9 cellular contexts compared by ENCODE assay signal in the genomic region with DNA sequence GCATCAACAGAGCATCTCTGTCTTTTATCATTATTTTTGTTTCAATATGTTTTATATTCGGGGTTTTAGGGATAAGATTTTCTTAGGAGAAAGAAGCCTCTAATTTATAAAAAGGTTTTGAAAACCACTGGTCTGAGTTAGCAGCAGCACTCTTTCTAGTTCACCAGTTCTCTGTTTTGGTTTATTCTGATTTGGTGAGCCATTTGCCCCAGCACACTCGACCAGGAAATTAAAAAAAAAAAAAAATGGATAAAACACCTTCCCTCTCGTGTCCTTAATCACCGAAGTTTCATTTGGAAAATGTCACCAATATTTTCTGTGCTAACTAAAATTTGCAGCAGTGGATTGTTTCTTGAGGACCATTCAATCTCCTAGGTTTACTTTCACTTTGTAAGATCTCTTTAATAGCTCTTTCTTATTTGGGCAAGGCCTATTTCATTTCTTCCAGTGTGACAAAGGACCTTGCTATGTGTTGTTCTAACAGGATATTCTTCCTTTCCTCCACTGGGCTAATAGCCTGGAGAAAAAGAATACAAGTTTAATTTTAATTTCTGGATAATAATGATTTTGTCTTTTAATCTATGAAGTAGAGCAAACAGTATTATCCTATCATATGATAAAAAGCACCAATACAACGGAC. TPM values are rescaled to one million over a fixed set of nuclear protein-coding genes. Genes with fewer than 3 reads are reported as not detected.
A peak's percentile ranks its signal among the peaks of the same experiment; 100 is the strongest.
DNase-seq lines count a peak whose midpoint lies in the region; ATAC-seq, FAIRE-seq and TF ChIP-seq lines count a peak whose summit lies in the region.
"Had no signal": no experiment of that assay in that cellular context is flagged by ENCODE, and none has a peak within 500 bp of the region (broad histone marks: within the 10 kb centered on the region; RNA-seq: fewer than 3 reads in every experiment).

No MANE protein-coding gene starts in this region.

- H3K27ac ChIP-seq in GM12878 (ENCODE audit: control insufficient read depth, insufficient read depth): no peak overlapping the region
- H3K27ac ChIP-seq in muscle layer of colon (ENCODE audit: low read depth, low read length): peak overlapping the region; percentile 4
- no peak overlapping the region for H3K27ac ChIP-seq in transverse colon
- no peak overlapping the region for H3K27ac ChIP-seq in dorsolateral prefrontal cortex

- H3K27me3 Mint-ChIP-seq in HFFc6 (ENCODE audit: insufficient read depth): no peaks in the 10 kb centered on the region

- no peak for ATAC-seq in GM12878

- no peak overlapping the region for H3K4me3 ChIP-seq in GM12878
- H3K4me3 ChIP-seq in muscle layer of colon (ENCODE audit: low read depth in 1 of 2, low read length in 2 of 2): peak overlapping the region in 1 of 2 donors; percentile 9
- no peak overlapping the region for H3K4me3 ChIP-seq in transverse colon
- H3K4me3 ChIP-seq in dorsolateral prefrontal cortex: peak overlapping the region in 9 of 59 donors; percentile 11 to 26 (median 19)
- H3K4me3 ChIP-seq: stomach had no signal

- no peaks in the 10 kb centered on the region for H4K20me1 ChIP-seq in GM12878 (ENCODE audit: control insufficient read depth, insufficient read depth)

- H3K27me3 ChIP-seq in GM12878 (replicated peaks in 1 of 2; ENCODE audit: control insufficient read depth in 2 of 2, insufficient read depth in 2 of 2, low read length in 1 of 2): no peaks in the 10 kb centered on the region
- no peaks in the 10 kb centered on the region for H3K27me3 ChIP-seq in muscle layer of colon (ENCODE audit: control insufficient read depth in 1 of 2, insufficient read depth in 2 of 2, low read length in 2 of 2)
- H3K27me3 ChIP-seq in transverse colon: no peaks in the 10 kb centered on the region
- H3K27me3 ChIP-seq in dorsolateral prefrontal cortex: no peaks in the 10 kb centered on the region
- H3K27me3 ChIP-seq: stomach had no signal

- peaks cover 11% of the 10 kb centered on the region for H3K4me1 Mint-ChIP-seq in HFFc6 (ENCODE audit: low read depth)

- H3K36me3 Mint-ChIP-seq in HFFc6 (ENCODE audit: low read depth): no peaks in the 10 kb centered on the region

- no peak for TF ChIP-seq RAD21 in GM12878 (IDR thresholded peaks at IDR 0.05; ENCODE audit: insufficient read depth, low read depth, low read length)

- no peaks in the 10 kb centered on the region for H3K79me2 ChIP-seq in GM12878 (ENCODE audit: control insufficient read depth, insufficient read depth, low read length)

- H2AFZ ChIP-seq in GM12878 (ENCODE audit: control insufficient read depth, low read depth, low read length): peak overlapping the region; percentile 58

- SMC1A ChIA-PET in GM12878 (lab: Charles Lee; ENCODE audit: uncharacterized antibody, unreplicated experiment): interaction anchor here (1.3 to 1.5 kb wide), 3 partner anchors 14 to 71 kb away, joined by 3 read pairs; no protein-coding TSS in a partner anchor

- H3K4me2 ChIP-seq in GM12878 (ENCODE audit: control insufficient read depth, insufficient read depth): no peak overlapping the region

- H3K9ac ChIP-seq in GM12878 (ENCODE audit: control insufficient read depth, insufficient read depth, low read length): no peak overlapping the region
- no peak overlapping the region for H3K9ac ChIP-seq in muscle layer of colon (ENCODE audit: low read length)

- FAIRE-seq in GM12878 (lab: Jason Lieb, UNC): no peak

- peak; percentile 9 for DNase-seq in AG08396 (ENCODE audit: low spot score)
- peak; percentile 5 for DNase-seq in HFFc6
- DNase-seq in GM12878 (ENCODE audit: low read depth, low spot score): no peak
- DNase-seq in transverse colon: no peak
- DNase-seq in stimulated activated CD4-positive, alpha-beta T cell treated with anti-CD3 and anti-CD28 coated beads, Interleukin-4, amount 100 ng/mL, for 24 hours: no peak
- DNase-seq in dorsolateral prefrontal cortex: no peak
- no peak for DNase-seq in ecto neural progenitor cell (ENCODE audit: low spot score)
- DNase-seq: stomach had no signal

- no peaks in the 10 kb centered on the region for H3K4me1 ChIP-seq in GM12878 (ENCODE audit: control insufficient read depth, insufficient read depth, low read length)
- H3K4me1 ChIP-seq in muscle layer of colon (ENCODE audit: insufficient read depth, low read length): no peaks in the 10 kb centered on the region
- H3K4me1 ChIP-seq in transverse colon: peaks cover 0 to 5% (median 0%) of the 10 kb centered on the region in 4 donors

- in situ Hi-C loops in GM12878 (cut with MboI) (no loop called here), transverse colon (cut with MboI; ENCODE audit: low pct_ligation_motif_present in 1 of 4, low pct_unique_long_range_greater_than_20kb in 1 of 4, low sequenced_read_pairs in 3 of 4) (loop anchor here in 1 of 4 donors (25.0 kb wide), 1 partner anchor 232 kb away; no protein-coding TSS in a partner anchor)

- CTCF ChIA-PET in GM12878 (lab: Yijun Ruan, JAX): interaction anchor here (0.6 to 1.5 kb wide), 4 partner anchors 14 to 586 kb away, joined by 3 to 8 read pairs (median 4); no protein-coding TSS in a partner anchor

- TF ChIP-seq EP300 in GM12878 (IDR thresholded peaks at IDR 0.05; ENCODE audit: borderline replicate concordance in 1 of 2, control insufficient read depth in 1 of 2, low read depth in 2 of 2, low read length in 2 of 2): no peak
- no peak for TF ChIP-seq EP300 in transverse colon (IDR thresholded peaks at IDR 0.05; ENCODE audit: low read depth)

- peak overlapping the region; percentile 78 for H3K4me3 Mint-ChIP-seq in HFFc6

- H3K9me3 ChIP-seq in GM12878 (replicated peaks; ENCODE audit: control insufficient read depth, insufficient read depth, low read length) (no peaks in the 10 kb centered on the region), muscle layer of colon (ENCODE audit: low read length) (no peaks in the 10 kb centered on the region), transverse colon (no peaks in the 10 kb centered on the region)
- H3K9me3 ChIP-seq: stomach had no signal

- intact Hi-C loops in GM12878 (cut with micrococcal nuclease; ENCODE audit: unreplicated experiment) (no loop called here), transverse colon (cut with DNase I; ENCODE audit: low total_unique reads) (no loop called here), dorsolateral prefrontal cortex (cut with DNase I) (no loop called here)

- no peak for TF ChIP-seq CTCF in HFFc6 (IDR thresholded peaks at IDR 0.05)
- no peak for TF ChIP-seq CTCF in GM12878 (IDR thresholded peaks at IDR 0.05 in 2 of 3, conservative IDR thresholded peaks at IDR 0.05 in 1 of 3; ENCODE audit: control insufficient read depth in 2 of 3, extremely low read depth in 1 of 3, insufficient read depth in 1 of 3, low read depth in 3 of 3, low read length in 3 of 3)
- TF ChIP-seq CTCF in transverse colon (IDR thresholded peaks at IDR 0.05): no peak
- TF ChIP-seq CTCF in dorsolateral prefrontal cortex (IDR thresholded peaks at IDR 0.05 in 54 of 56, conservative IDR thresholded peaks at IDR 0.05 in 2 of 56; ENCODE audit: low read depth in 1 of 56, partially characterized antibody in 56 of 56): no peak

- WGBS in GM12878 (ENCODE audit: insufficient coverage, insufficient replicate concordance, low lambda C conversion rate, missing lambda C conversion rate): 30% methylated on average over 5 of the region's 5 CpGs
- WGBS in transverse colon (ENCODE audit: low coverage in 1 of 2), 2 donors: 70 to 75% methylated on average over 5 of the region's 5 CpGs

- H3K36me3 ChIP-seq in GM12878 (ENCODE audit: control insufficient read depth in 2 of 2, insufficient read depth in 2 of 2, low read length in 1 of 2) (no peaks in the 10 kb centered on the region), muscle layer of colon (ENCODE audit: insufficient read depth, low read length) (no peaks in the 10 kb centered on the region), transverse colon (no peaks in the 10 kb centered on the region)
- H3K36me3 ChIP-seq: stomach had no signal

- BruUV-seq in GM12878 (replicated peaks; lab: Mats Ljungman, UMichigan): no TSS peak

- POLR2A ChIA-PET in GM12878 (lab: Charles Lee): no interaction called here

- TF ChIP-seq POLR2A in GM12878 (IDR thresholded peaks at IDR 0.05; ENCODE audit: low read depth, low read length): no peak
- no peak for TF ChIP-seq POLR2A in transverse colon (IDR thresholded peaks at IDR 0.05)

- H3K27ac Mint-ChIP-seq in HFFc6: peak overlapping the region; percentile 51

- RAD21 ChIA-PET in GM12878 (lab: Charles Lee; ENCODE audit: unreplicated experiment): interaction anchor here (0.7 to 1.0 kb wide), 2 partner anchors 14 to 104 kb away, joined by 3 read pairs; no protein-coding TSS in a partner anchor

- no peaks in the 10 kb centered on the region for H3K9me3 Mint-ChIP-seq in HFFc6

TF ChIP-seq in GM12878, 131 proteins besides CTCF, POLR2A, EP300 and RAD21 (continues in another document):
- TF ChIP-seq CBX5 (IDR thresholded peaks at IDR 0.05; ENCODE audit: low read depth) (no peak), TCF12 (IDR thresholded peaks at IDR 0.05; ENCODE audit: low read depth, low read length) (no peak)

RNA-seq across cellular contexts. Expression of gene ANXA1, which starts 57.8 kb away (rescaled TPM):
- total RNA-seq in HFFc6 (2021; fragmentation: NEBNext Ultra II Directional; extraction: Animal tissue kit (Norgen Biotek cat#: 25700)): 1,000 to 10,000 TPM in 4 of 6 experiments, 100 to 1,000 TPM in 2; 933 to 1,109 (median 1,040) TPM
- total RNA-seq in GM12878 (2013; cell fraction: nucleolus; rRNA removed): 1.3 TPM in 1 of 2 replicates, not detected in the other
- total RNA-seq in GM12878 (2014; rRNA removed) (9.1 and 9.5 TPM in 2 replicates), GM12878 (2014; rRNA removed; fragmentation: Illumina TruSeq; extraction: Trizol) (13.1 and 13.5 TPM in 2 replicates), GM12878 (2021) (8.2 and 9.3 TPM in 2 replicates), transverse colon (100 to 1,000 TPM in 1 of 4 donors, 10 to 100 TPM in 3; 33.3 to 160 (median 66.9) TPM), dorsolateral prefrontal cortex (10 to 100 TPM in 111 of 120 experiments, 1 to 10 TPM in 9; 8.2 to 56.0 (median 17.2) TPM)
- 1.00 TPM for polyA plus RNA-seq in GM12878 (2011; ENCODE audit: low read depth)
- polyA plus RNA-seq in GM12878 (2011; rRNA removed) (30.1 and 44.3 TPM in 2 replicates), GM12878 (2014; fragmentation: Illumina TruSeq; extraction: Trizol) (14.4 and 20.0 TPM in 2 replicates), GM12878 (2014; fragmentation: Nextera tagmentation; extraction: Ambion mirVana) (10 to 100 TPM; 20.2 to 20.4 TPM), GM12878 (2014; rRNA removed) (8.2 and 10.7 TPM in 2 replicates), GM12878 (2016; fragmentation: Nextera tagmentation; extraction: Ambion mirVana) (10 to 100 TPM in 1 of 2 experiments, 1 to 10 TPM in 1; 6.6 to 12.0 TPM)
- 12.9 and 13.3 TPM in 2 replicates for polyA plus RNA-seq in GM12878 (2011; cell fraction: cytosol; rRNA removed)
- polyA plus RNA-seq in GM12878 (2011; cell fraction: nucleus; rRNA removed): 12.5 and 14.3 TPM in 2 replicates
- polyA plus RNA-seq in GM12878 (2012): 1.3 and 1.4 TPM in 2 replicates
- 12.2 and 12.7 TPM in 2 replicates for polyA minus RNA-seq in GM12878 (2011; rRNA and poly(A)+ RNA removed)
- 6.4 and 9.3 TPM in 2 replicates for polyA minus RNA-seq in GM12878 (2011; cell fraction: cytosol; rRNA and poly(A)+ RNA removed)
- 5.4 and 9.2 TPM in 2 replicates for polyA minus RNA-seq in GM12878 (2011; cell fraction: nucleus; rRNA and poly(A)+ RNA removed)

Comparison
In these comparisons a context has a peak if more than half of its experiments do, and no peak if none do; other contexts are left out.
1. DNase-seq: peak in AG08396 (single experiment) and HFFc6 (single experiment); none in GM12878 (single experiment), transverse colon (single experiment), stimulated activated CD4-positive, alpha-beta T cell treated with anti-CD3 and anti-CD28 coated beads, Interleukin-4, amount 100 ng/mL, for 24 hours (single experiment), dorsolateral prefrontal cortex (0 of 10) and ecto neural progenitor cell (single experiment).
2. RNA of gene ANXA1, which starts 57.8 kb away (total RNA-seq): 933 to 1,109 TPM in HFFc6; 33.3 to 160 TPM in transverse colon, 8.2 to 56.0 TPM in dorsolateral prefrontal cortex and 1.3 to 13.5 TPM in GM12878; every median in the first group is over 4 times any median in the second.